ENCODE assay signal across 8 cellular contexts in genomic region chr3:50227390-50228183, GRCh38. TPM values are rescaled to one million over a fixed set of nuclear protein-coding genes. Genes with fewer than 3 reads are reported as not detected.
A peak's percentile ranks its signal among the peaks of the same experiment; 100 is the strongest.
DNase-seq lines count a peak whose midpoint lies in the region; ATAC-seq and TF ChIP-seq lines count a peak whose summit lies in the region.

No MANE protein-coding gene starts in this region.

- no peaks in the 10 kb centered on the region for H3K27me3 Mint-ChIP-seq in CD8-positive, alpha-beta T cell (ENCODE audit: low read depth)
- no peaks in the 10 kb centered on the region for H3K27me3 Mint-ChIP-seq in activated CD4-positive, alpha-beta memory T cell treated with anti-CD3 and anti-CD28 coated beads for 36 hours

- no peaks in the 10 kb centered on the region for H3K27me3 ChIP-seq in CD8-positive, alpha-beta T cell (ENCODE audit: insufficient read depth, low read length)
- H3K27me3 ChIP-seq in ectodermal cell (ENCODE audit: control insufficient read depth, insufficient read depth, low read length, poor library complexity, severe bottlenecking), result peaks cover 12% of the 10 kb centered on the region

- H3K27ac Mint-ChIP-seq in CD8-positive, alpha-beta T cell, result peak overlapping the region; percentile 91
- H3K27ac Mint-ChIP-seq in activated CD4-positive, alpha-beta memory T cell treated with anti-CD3 and anti-CD28 coated beads for 36 hours, result peak overlapping the region; percentile 90

- H3K27ac ChIP-seq in CD8-positive, alpha-beta T cell (ENCODE audit: low read depth, low read length), result peak overlapping the region; percentile 56
- H3K27ac ChIP-seq in ectodermal cell (ENCODE audit: insufficient read depth, low read depth, low read length, poor library complexity, severe bottlenecking), result peak overlapping the region; percentile 76

- peak; percentile 76 to 95 (median 90) for DNase-seq in CD8-positive, alpha-beta T cell
- DNase-seq in NCI-H82 (lab: John Stamatoyannopoulos, UW), result peak; percentile 94
- peak; percentile 94 for DNase-seq in activated CD4-positive, alpha-beta memory T cell treated with anti-CD3 and anti-CD28 coated beads for 36 hours
- DNase-seq in medulla oblongata (ENCODE audit: extremely low spot score), result peak; percentile 95
- DNase-seq in stimulated activated CD8-positive, alpha-beta memory T cell treated with anti-CD3 and anti-CD28 coated beads, Interleukin-12 subunit alpha, Interleukin-12 subunit beta, amount 100 ng/mL, for 1 hour (ENCODE audit: low read depth), result peak; percentile 81

- H3K36me3 ChIP-seq in CD8-positive, alpha-beta T cell (ENCODE audit: insufficient read depth, low read length), result no peaks in the 10 kb centered on the region
- no peaks in the 10 kb centered on the region for H3K36me3 ChIP-seq in ectodermal cell (ENCODE audit: control insufficient read depth, insufficient read depth, low read length)

- peak overlapping the region; percentile 78 for H3K4me3 ChIP-seq in CD8-positive, alpha-beta T cell (ENCODE audit: low read depth, low read length)
- H3K4me3 ChIP-seq in ectodermal cell (ENCODE audit: insufficient read depth, low read depth, low read length), result peak overlapping the region; percentile 74

- no peaks in the 10 kb centered on the region for H3K9me3 Mint-ChIP-seq in CD8-positive, alpha-beta T cell
- H3K9me3 Mint-ChIP-seq in activated CD4-positive, alpha-beta memory T cell treated with anti-CD3 and anti-CD28 coated beads for 36 hours, result no peaks in the 10 kb centered on the region

- intact Hi-C loops in CD8-positive, alpha-beta T cell (cut with DNase I, micrococcal nuclease), result loop anchor here (1.0 to 2.0 kb wide), 6 partner anchors 8 to 97 kb away; partner anchors contain the start of gene IFRD2 (in 1 of the 2)
- intact Hi-C loops in activated CD4-positive, alpha-beta memory T cell treated with anti-CD3 and anti-CD28 coated beads for 36 hours (cut with micrococcal nuclease), result loop anchor here (1.0 kb wide), 4 partner anchors 8 to 46 kb away; no protein-coding TSS in a partner anchor

- peak; percentile 81 for ATAC-seq in CD8-positive, alpha-beta T cell
- ATAC-seq in GM19452 (IDR thresholded peaks at IDR 0.05; ENCODE audit: unreplicated experiment), result peak; percentile 80
- peak; percentile 70 for ATAC-seq in HG03571 (IDR thresholded peaks at IDR 0.05; ENCODE audit: unreplicated experiment)

- peaks cover 22% of the 10 kb centered on the region for H3K4me1 Mint-ChIP-seq in CD8-positive, alpha-beta T cell (ENCODE audit: low read depth)
- peaks cover 17% of the 10 kb centered on the region for H3K4me1 Mint-ChIP-seq in activated CD4-positive, alpha-beta memory T cell treated with anti-CD3 and anti-CD28 coated beads for 36 hours (ENCODE audit: low read depth)

- WGBS in ectodermal cell, 2 experiments, result 0 to 1% methylated on average over 51 of the region's 51 CpGs

- POLR2A ChIA-PET in CD8-positive, alpha-beta T cell (lab: Charles Lee), result interaction anchor here (0.9 to 3.2 kb wide), 7 partner anchors 8 to 32 kb away, joined by 4 to 23 read pairs (median 6); no protein-coding TSS in a partner anchor
- POLR2A ChIA-PET in activated CD4-positive, alpha-beta memory T cell treated with anti-CD3 and anti-CD28 coated beads for 36 hours (lab: Charles Lee), result interaction anchor here (0.9 to 2.8 kb wide), 6 partner anchors 9 to 64 kb away, joined by 3 to 18 read pairs (median 8); partner anchors contain the start of genes GNAI2 and IFRD2

- TF ChIP-seq CTCF in CD8-positive, alpha-beta T cell (IDR thresholded peaks at IDR 0.05), result peak; percentile 73

- peaks cover 4% of the 10 kb centered on the region for H3K36me3 Mint-ChIP-seq in CD8-positive, alpha-beta T cell
- H3K36me3 Mint-ChIP-seq in activated CD4-positive, alpha-beta memory T cell treated with anti-CD3 and anti-CD28 coated beads for 36 hours, result no peaks in the 10 kb centered on the region

- peak overlapping the region; percentile 91 for H3K4me3 Mint-ChIP-seq in CD8-positive, alpha-beta T cell
- H3K4me3 Mint-ChIP-seq in activated CD4-positive, alpha-beta memory T cell treated with anti-CD3 and anti-CD28 coated beads for 36 hours, result peak overlapping the region; percentile 94

- H3K4me1 ChIP-seq in CD8-positive, alpha-beta T cell (ENCODE audit: insufficient read depth, low read length), result peaks cover 17% of the 10 kb centered on the region
- H3K4me1 ChIP-seq in ectodermal cell (ENCODE audit: control insufficient read depth, insufficient read depth, low read length), result peaks cover 24% of the 10 kb centered on the region

- no peaks in the 10 kb centered on the region for H3K9me3 ChIP-seq in CD8-positive, alpha-beta T cell (ENCODE audit: low read length)
- H3K9me3 ChIP-seq in ectodermal cell (ENCODE audit: control insufficient read depth, low read length), result no peaks in the 10 kb centered on the region

- CTCF ChIA-PET in CD8-positive, alpha-beta T cell (lab: Charles Lee), result interaction anchor here (0.8 to 9.4 kb wide), 20 partner anchors 10 to 116 kb away, joined by 3 to 257 read pairs (median 5); partner anchors contain the start of genes GNAI2 and GNAT1
- CTCF ChIA-PET in activated CD4-positive, alpha-beta memory T cell treated with anti-CD3 and anti-CD28 coated beads for 36 hours (lab: Charles Lee), result interaction anchor here (0.7 to 14.8 kb wide), 16 partner anchors 9 to 107 kb away, joined by 3 to 307 read pairs (median 18); partner anchors contain the start of genes GNAI2, GNAT1, HYAL3 and IFRD2

RNA-seq across cellular contexts. Expression of gene GNAI2, which starts 8.4 kb away (rescaled TPM):
- 100 to 1,000 TPM; 185 to 192 TPM for total RNA-seq in CD8-positive, alpha-beta T cell
- 100 to 1,000 TPM; 346 to 349 TPM for total RNA-seq in activated CD4-positive, alpha-beta memory T cell treated with anti-CD3 and anti-CD28 coated beads for 36 hours
- polyA plus RNA-seq in ectodermal cell (2013, experiment 1 of 4), result 374 TPM
- polyA plus RNA-seq in ectodermal cell (2013, experiment 2 of 4), result 389 TPM
- 311 TPM for polyA plus RNA-seq in ectodermal cell (2013, experiment 3 of 4)
- polyA plus RNA-seq in ectodermal cell (2013, experiment 4 of 4), result 351 TPM

RNA-seq across cellular contexts. Expression of gene SLC38A3, which starts 22.5 kb away (rescaled TPM):
- 1 to 10 TPM; 4.8 to 7.2 TPM for total RNA-seq in CD8-positive, alpha-beta T cell
- not detected for total RNA-seq in activated CD4-positive, alpha-beta memory T cell treated with anti-CD3 and anti-CD28 coated beads for 36 hours
- 3.6 TPM for polyA plus RNA-seq in ectodermal cell (2013, experiment 1 of 4)
- 2.9 TPM for polyA plus RNA-seq in ectodermal cell (2013, experiment 2 of 4)
- polyA plus RNA-seq in ectodermal cell (2013, experiment 3 of 4), result 4.5 TPM
- polyA plus RNA-seq in ectodermal cell (2013, experiment 4 of 4), result 3.0 TPM

RNA-seq across cellular contexts. Expression of gene GNAT1, which starts 36.2 kb away (rescaled TPM):
- under 1 TPM; 0.28 to 0.30 TPM for total RNA-seq in CD8-positive, alpha-beta T cell
- not detected for total RNA-seq in activated CD4-positive, alpha-beta memory T cell treated with anti-CD3 and anti-CD28 coated beads for 36 hours
- not detected for polyA plus RNA-seq in ectodermal cell (2013, experiment 1 of 4)
- polyA plus RNA-seq in ectodermal cell (2013, experiment 2 of 4), result 0.78 TPM
- polyA plus RNA-seq in ectodermal cell (2013, experiment 3 of 4), result not detected
- polyA plus RNA-seq in ectodermal cell (2013, experiment 4 of 4), result not detected

RNA-seq across cellular contexts. Expression of gene SEMA3B, which starts 41.4 kb away (rescaled TPM):
- 1 to 10 TPM; 1.4 to 1.6 TPM for total RNA-seq in CD8-positive, alpha-beta T cell
- total RNA-seq in activated CD4-positive, alpha-beta memory T cell treated with anti-CD3 and anti-CD28 coated beads for 36 hours, result under 1 TPM; 0.86 to 0.97 TPM
- polyA plus RNA-seq in ectodermal cell (2013, experiment 1 of 4), result 17.9 TPM
- 19.8 TPM for polyA plus RNA-seq in ectodermal cell (2013, experiment 2 of 4)
- polyA plus RNA-seq in ectodermal cell (2013, experiment 3 of 4), result 13.0 TPM
- 18.3 TPM for polyA plus RNA-seq in ectodermal cell (2013, experiment 4 of 4)

RNA-seq across cellular contexts. Expression of gene LSMEM2, which starts 51.3 kb away (rescaled TPM):
- total RNA-seq in CD8-positive, alpha-beta T cell, result not detected
- not detected for total RNA-seq in activated CD4-positive, alpha-beta memory T cell treated with anti-CD3 and anti-CD28 coated beads for 36 hours
- polyA plus RNA-seq in ectodermal cell (2013, experiment 1 of 4), result 0.28 TPM
- 0.37 TPM for polyA plus RNA-seq in ectodermal cell (2013, experiment 2 of 4)
- polyA plus RNA-seq in ectodermal cell (2013, experiment 3 of 4), result 0.16 TPM
- polyA plus RNA-seq in ectodermal cell (2013, experiment 4 of 4), result 0.41 TPM

Comparison
In these comparisons a context has a peak if more than half of its experiments do, and no peak if none do; other contexts are left out.
1. Peak in every context shown above with its lines: DNase-seq, ATAC-seq, H3K4me3 ChIP-seq and H3K27ac ChIP-seq.
2. RNA of gene SLC38A3, which starts 22.5 kb away (total RNA-seq): 4.8 to 7.2 TPM in CD8-positive, alpha-beta T cell; not detected in activated CD4-positive, alpha-beta memory T cell treated with anti-CD3 and anti-CD28 coated beads for 36 hours; every median in the first group is over 4 times any median in the second.